Comparison of ENCODE assay signal across 18 cellular contexts in genomic region chr1:50615036-50615750, GRCh38.
DNase-seq lines count a peak whose midpoint lies in the region; TF ChIP-seq lines count a peak whose summit lies in the region.
"Had no signal": no experiment of that assay in that cellular context is flagged by ENCODE, and none has a peak within 500 bp of the region (broad histone marks: within the 10 kb centered on the region; RNA-seq: fewer than 3 reads in every experiment).

No MANE protein-coding gene starts in this region.

- H3K9me2 ChIP-seq in OCI-LY7 (ENCODE audit: insufficient read depth, low read length) = no peaks in the 10 kb centered on the region

- no peak overlapping the region for H3K4me2 ChIP-seq in OCI-LY7 (ENCODE audit: low read length)

- H3K9me3 ChIP-seq in HEK293 (ENCODE audit: control insufficient read depth, insufficient read depth, low read depth, low read length) (no peaks in the 10 kb centered on the region), OCI-LY7 (ENCODE audit: low read length) (no peaks in the 10 kb centered on the region)

- DNase-seq in EH (ENCODE audit: low read depth) = peak; percentile 68
- DNase-seq in OCI-LY7 (ENCODE audit: low spot score) = no peak
- no peak for DNase-seq in NCI-H1694 treated with DMSO at 0.1 percent for 48 hours (lab: John Stamatoyannopoulos, UW)
- no peak for DNase-seq in ACHN
- no peak for DNase-seq in NCI-H2081 treated with DMSO at 0.1 percent for 48 hours (lab: John Stamatoyannopoulos, UW)
- DNase-seq in NK-92 treated with Interleukin-12 subunit alpha and Interleukin-12 subunit beta, amount 100 ng/mL, for 24 hours (lab: John Stamatoyannopoulos, UW) = no peak
- DNase-seq: DMS153, DND-41, IMR-90, NCI-H1092 treated with DMSO at 0.1 percent for 48 hours, NCI-H1436, NCI-H1930, NCI-H446, NCI-H524 treated with DMSO at 0.1 percent for 48 hours, NCI-H82, SHP77 had no signal

- no peak overlapping the region for H3K4me3 ChIP-seq in HEK293 (ENCODE audit: low read depth, low read length)
- no peak overlapping the region for H3K4me3 ChIP-seq in OCI-LY7 (ENCODE audit: low read depth, low read length, poor library complexity, severe bottlenecking)

- H3K27ac ChIP-seq in HEK293 (ENCODE audit: extremely low read depth, low read depth, low read length) = no peak overlapping the region
- no peak overlapping the region for H3K27ac ChIP-seq in OCI-LY7 (ENCODE audit: low read depth, low read length, poor library complexity, severe bottlenecking)
- H3K27ac ChIP-seq: RWPE1 had no signal

- POLR2A ChIA-PET in HEK293 (lab: Yijun Ruan, JAX) = no interaction called here
- POLR2A ChIA-PET in OCI-LY7 (lab: Charles Lee) = no interaction called here

- H3K4me1 ChIP-seq in HEK293 (ENCODE audit: control insufficient read depth, insufficient read depth, low read length) = peaks cover 9% of the 10 kb centered on the region; the same call in 1 of the 2 replicates
- peaks cover 5% of the 10 kb centered on the region for H3K4me1 ChIP-seq in OCI-LY7 (ENCODE audit: insufficient read depth, low read length, poor library complexity, severe bottlenecking)

- in situ Hi-C loops in ACHN (cut with HindIII; ENCODE audit: low pct_ligation_motif_present, low pct_unique_long_range_greater_than_20kb, low sequenced_read_pairs) = no loop called here

- no peaks in the 10 kb centered on the region for H4K20me1 ChIP-seq in OCI-LY7 (ENCODE audit: insufficient read depth, low read length)

- CTCF ChIA-PET in HEK293 (lab: Yijun Ruan, JAX) (interaction anchor here (0.6 to 1.3 kb wide), 3 partner anchors 11 to 85 kb away, joined by 3 to 4 read pairs (median 3); no protein-coding TSS in a partner anchor), OCI-LY7 (lab: Charles Lee; ENCODE audit: unreplicated experiment) (no interaction called here)

- TF ChIP-seq CTCF in HEK293 (tag by site-specific recombination; IDR thresholded peaks at IDR 0.05) = no peak
- no peak for TF ChIP-seq CTCF in OCI-LY7 (conservative IDR thresholded peaks at IDR 0.05; ENCODE audit: low read length)

- no peaks in the 10 kb centered on the region for H3K79me2 ChIP-seq in OCI-LY7 (ENCODE audit: insufficient read depth, low read depth, low read length)

- H3K36me3 ChIP-seq in HEK293 (ENCODE audit: control insufficient read depth in 2 of 2, insufficient read depth in 1 of 2, low read length in 2 of 2) (no peaks in the 10 kb centered on the region), OCI-LY7 (ENCODE audit: insufficient read depth, low read length) (0 out of 2 replicates have a peak, but pooled peaks cover 3% of the 10 kb centered on the region)

- H2AFZ ChIP-seq in OCI-LY7 (ENCODE audit: low read length) = no peak overlapping the region

- TSS peak; percentile 4 for BruUV-seq in OCI-LY7 (replicated peaks; lab: Mats Ljungman, UMichigan)

- intact Hi-C loops in OCI-LY7 (cut with micrococcal nuclease; ENCODE audit: unreplicated experiment) = no loop called here

TF ChIP-seq in HEK293, 187 proteins besides CTCF, POLR2A, EP300 and RAD21:
- TF ChIP-seq ZNF580 (tag by site-specific recombination; IDR thresholded peaks at IDR 0.05) (peak; percentile 76; the same call in 1 of the 2 replicates), ZNF146 (tag by site-specific recombination; IDR thresholded peaks at IDR 0.05) (peak; percentile 95), ZNF280C (tag by site-specific recombination; IDR thresholded peaks at IDR 0.05) (no peak)
